ENCODE assay signal across 20 cellular contexts in the genomic region with DNA sequence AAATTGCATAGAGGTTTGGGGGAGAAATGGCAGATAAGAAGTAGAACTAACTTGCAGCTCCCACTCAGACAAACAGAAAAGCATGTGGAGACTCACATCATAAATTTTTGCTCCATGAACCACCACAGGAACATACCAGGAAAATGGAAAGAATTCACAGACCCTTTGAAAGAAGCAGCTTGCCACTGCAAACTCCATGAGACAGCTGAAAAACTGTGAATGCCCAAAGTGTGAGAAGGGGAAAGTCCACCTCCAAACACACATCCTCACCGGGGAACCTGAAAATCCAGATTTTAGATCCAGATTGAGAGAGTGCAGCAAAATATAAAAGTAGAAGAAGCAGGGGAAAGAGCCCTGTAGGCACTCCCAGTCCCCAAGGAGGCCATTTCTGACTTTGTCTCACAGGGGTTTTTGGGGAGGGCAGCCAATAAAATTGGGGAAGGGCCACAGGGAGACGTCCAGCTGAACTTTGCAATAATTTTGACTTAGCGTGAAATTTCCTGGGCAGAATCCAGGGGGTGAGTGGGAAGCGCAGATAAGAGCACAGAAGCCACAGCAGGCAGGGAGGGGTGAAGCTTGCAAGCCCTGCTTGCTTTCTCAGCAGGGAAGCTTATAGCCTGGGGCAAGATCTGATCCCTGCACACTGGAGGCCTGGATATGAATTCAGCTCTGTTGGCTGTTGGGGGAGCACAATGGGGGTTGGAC.
A peak's percentile ranks its signal among the peaks of the same experiment; 100 is the strongest.
DNase-seq lines count a peak whose midpoint lies in the region; ATAC-seq lines count a peak whose summit lies in the region.
"Had no signal": no experiment of that assay in that cellular context is flagged by ENCODE, and none has a peak within 500 bp of the region (broad histone marks: within the 10 kb centered on the region; RNA-seq: fewer than 3 reads in every experiment).

No MANE protein-coding gene starts in this region.

- H3K9ac ChIP-seq in SK-N-MC (ENCODE audit: insufficient read length) = no peak overlapping the region

- H3K27ac ChIP-seq in SK-N-MC = no peak overlapping the region
- H3K27ac ChIP-seq in thymus (ENCODE audit: low read depth) = peak overlapping the region; percentile 31
- H3K27ac ChIP-seq: A549, coronary artery, ovary had no signal

- no peaks in the 10 kb centered on the region for H3K27me3 ChIP-seq in thymus (ENCODE audit: control insufficient read depth, insufficient read depth)
- H3K27me3 ChIP-seq: ovary had no signal

- ATAC-seq in Right ventricle myocardium inferior (peak; percentile 34), Right ventricle myocardium superior (ENCODE audit: poor library complexity) (no peak)
- ATAC-seq: A549; activated CD4-positive, alpha-beta T cell treated with anti-CD3 and anti-CD28 coated beads for 36 hours; stimulated activated naive B cell treated with anti-CD40 and anti-IgM and Interleukin-4, amounts not matched to agents 10 μg/mL and 1 μg/mL and 100 μg/mL, for 72 hours had no signal

- intact Hi-C loops in Right ventricle myocardium inferior (cut with DNase I) = no loop called here
- intact Hi-C loops in Right ventricle myocardium superior (cut with DNase I) = no loop called here

- H3K4me3 ChIP-seq in SK-N-MC (peak overlapping the region; percentile 38), thymus (ENCODE audit: low read length) (no peak overlapping the region)
- H3K4me3 ChIP-seq: A549, coronary artery, ovary had no signal

- no peaks in the 10 kb centered on the region for H3K9me3 ChIP-seq in SK-N-MC (ENCODE audit: low read depth, low read length)
- no peaks in the 10 kb centered on the region for H3K9me3 ChIP-seq in thymus (ENCODE audit: control insufficient read depth)
- H3K9me3 ChIP-seq: A549, ovary had no signal

- DNase-seq in Right ventricle myocardium inferior (ENCODE audit: missing footprints) (no peak), Right ventricle myocardium superior (no peak), SK-N-MC (ENCODE audit: low read depth, low spot score) (no peak), foreskin melanocyte (peak; percentile 14), SW480 (ENCODE audit: low spot score) (no peak), anterior cingulate cortex (lab: John Stamatoyannopoulos, UW) (no peak), NCI-H82 treated with DMSO at 0.1 percent for 48 hours (lab: John Stamatoyannopoulos, UW; ENCODE audit: unreplicated experiment) (no peak)
- DNase-seq: activated CD4-positive, alpha-beta T cell treated with anti-CD3 and anti-CD28 coated beads for 36 hours; activated CD8-positive, alpha-beta memory T cell treated with anti-CD3 and anti-CD28 coated beads, Interleukin-2, amount 50 U/mL, for 48 hours; activated gamma-delta T cell treated with Interleukin-2 at 50 U/mL for 16 hours; aorta; glutamatergic neuron; IMR-90; NK-92 treated with Interleukin-12 subunit alpha and Interleukin-12 subunit beta, amount 100 ng/mL, for 24 hours; ovary; stimulated activated naive B cell treated with anti-CD40 and anti-IgM and Interleukin-4, amounts not matched to agents 10 μg/mL and 1 μg/mL and 100 μg/mL, for 72 hours; T-helper 2 cell had no signal

- 90% methylated on average over 4 of the region's 4 CpGs for WGBS in thymus

- H3K4me1 ChIP-seq in thymus (ENCODE audit: control insufficient read depth, insufficient read depth, low read length) = no peaks in the 10 kb centered on the region
- H3K4me1 ChIP-seq: A549 had no signal

- H3K36me3 ChIP-seq in SK-N-MC (ENCODE audit: insufficient read depth, low read length) (no peaks in the 10 kb centered on the region), thymus (ENCODE audit: control insufficient read depth, insufficient read depth) (no peaks in the 10 kb centered on the region)
- H3K36me3 ChIP-seq: ovary had no signal
